20 cellular contexts compared by ENCODE assay signal in genomic region chr6:153702671-153703070, GRCh38.
"Had no signal": no experiment of that assay in that cellular context is flagged by ENCODE, and none has a peak within 500 bp of the region (broad histone marks: within the 10 kb centered on the region; RNA-seq: fewer than 3 reads in every experiment).

No MANE protein-coding gene starts in this region.

- H3K4me2 ChIP-seq: hepatocyte, neural progenitor cell had no signal

- H2AFZ ChIP-seq: hepatocyte, neural progenitor cell had no signal

- DNase-seq: effector CD4-positive, alpha-beta T cell; endodermal cell; head of caudate nucleus; kidney; left cardiac atrium; left ventricle myocardium inferior; lower lobe of right lung; midbrain; nucleus accumbens; ovary; stimulated activated CD4-positive, alpha-beta T cell treated with anti-CD3 and anti-CD28 coated beads, Interleukin-4, amount 100 ng/mL, for 24 hours; stimulated activated naive CD8-positive, alpha-beta T cell treated with anti-CD3 and anti-CD28 coated beads, Interleukin-15, amount 100 ng/mL, for 72 hours; transverse colon had no signal

- H3K4me1 ChIP-seq: left ventricle myocardium inferior, lower lobe of right lung, neural progenitor cell, right atrium auricular region, transverse colon had no signal

- H3K36me3 ChIP-seq: left ventricle myocardium inferior, lower lobe of right lung, neural progenitor cell, ovary, right atrium auricular region, thoracic aorta, transverse colon had no signal

- ATAC-seq: left cardiac atrium; lower lobe of right lung; natural killer cell treated with Interleukin-12 subunit alpha and Interleukin-12 subunit beta and Interleukin-15 and Interleukin-18, amount 100 ng/mL, for 72 hours; stimulated activated memory B cell treated with anti-CD40 and anti-IgM and Interleukin-4, amounts not matched to agents 10 μg/mL and 1 μg/mL and 100 μg/mL, for 72 hours; stimulated activated naive CD8-positive, alpha-beta T cell treated with anti-CD3 and anti-CD28 coated beads, Interleukin-15, amount 100 ng/mL, for 72 hours had no signal

- H3K79me2 ChIP-seq: hepatocyte had no signal

- H3K9me3 ChIP-seq: ovary had no signal

- H3K4me3 ChIP-seq: coronary artery, hepatocyte, left ventricle myocardium inferior, lower lobe of right lung, neural progenitor cell, ovary, right atrium auricular region, thoracic aorta, transverse colon had no signal

- H3K27ac ChIP-seq: coronary artery, hepatocyte, left ventricle myocardium inferior, lower lobe of right lung, neural progenitor cell, ovary, right atrium auricular region, thoracic aorta, transverse colon had no signal

- H3K27me3 ChIP-seq: hepatocyte, neural progenitor cell, ovary, right atrium auricular region, transverse colon had no signal

- H3K9ac ChIP-seq: neural progenitor cell had no signal
